Comparison of ENCODE assay signal across 15 cellular contexts in the genomic region with DNA sequence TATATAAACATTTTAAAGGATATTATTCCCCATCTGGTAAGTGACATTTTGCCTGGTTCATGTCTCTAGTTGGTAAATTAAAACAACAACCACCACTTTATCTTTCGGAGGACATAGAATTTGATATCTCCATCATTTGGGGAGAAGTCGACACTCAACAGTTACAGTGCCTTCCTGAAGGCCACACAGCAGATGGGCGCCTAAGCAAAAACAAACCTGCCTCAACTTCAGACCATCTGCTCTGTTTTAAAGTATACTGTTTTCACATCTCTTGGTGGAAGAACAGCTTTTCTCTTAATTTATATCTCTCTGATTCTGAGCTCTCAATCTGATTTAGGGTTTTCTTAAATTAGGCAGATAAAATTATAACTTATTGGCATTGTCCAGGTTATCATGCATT.
DNase-seq lines count a peak whose midpoint lies in the region; ATAC-seq and TF ChIP-seq lines count a peak whose summit lies in the region.
"Had no signal": no experiment of that assay in that cellular context is flagged by ENCODE, and none has a peak within 500 bp of the region (broad histone marks: within the 10 kb centered on the region; RNA-seq: fewer than 3 reads in every experiment).

No MANE protein-coding gene starts in this region.

- H3K36me3 ChIP-seq in left ventricle myocardium inferior (no peaks in the 10 kb centered on the region), right atrium auricular region (no peaks in the 10 kb centered on the region)
- H3K36me3 ChIP-seq: BLaER1, HAP-1 had no signal

- 89% methylated on average over 3 of the region's 3 CpGs for WGBS in right cardiac atrium

- intact Hi-C loops in left ventricle myocardium inferior (cut with micrococcal nuclease) = no loop called here
- intact Hi-C loops in right cardiac atrium (cut with DNase I) = no loop called here

- H3K4me3 ChIP-seq in left ventricle myocardium inferior (no peak overlapping the region), right atrium auricular region (no peak overlapping the region), right cardiac atrium (ENCODE audit: low read length) (no peak overlapping the region)
- H3K4me3 ChIP-seq: BLaER1, HAP-1 had no signal

- DNase-seq in left ventricle myocardium inferior (no peak), right atrium auricular region (ENCODE audit: low spot score) (no peak), NCI-H2171 (lab: John Stamatoyannopoulos, UW) (peak; percentile 83), cerebellar cortex (ENCODE audit: low spot score) (peak; percentile 52), UCSD-AML1 (lab: John Stamatoyannopoulos, UW; ENCODE audit: unreplicated experiment) (no peak), right cardiac atrium (no peak)
- no peak for DNase-seq in stimulated activated naive CD4-positive, alpha-beta T cell (lab: John Stamatoyannopoulos, UW)
- DNase-seq: 8988T; AML-193; Caco-2; CD8-positive, alpha-beta memory T cell; DND-41; GF-D8 had no signal

- ATAC-seq in right cardiac atrium = no peak

- TF ChIP-seq CTCF in left ventricle myocardium inferior (IDR thresholded peaks at IDR 0.05; ENCODE audit: borderline replicate concordance) (no peak), right atrium auricular region (IDR thresholded peaks at IDR 0.05) (no peak)

- H3K9me3 ChIP-seq in left ventricle myocardium inferior (replicated peaks) (no peaks in the 10 kb centered on the region), right atrium auricular region (no peaks in the 10 kb centered on the region), right cardiac atrium (ENCODE audit: control insufficient read depth, low read length) (no peaks in the 10 kb centered on the region)
- H3K9me3 ChIP-seq: BLaER1, Caco-2, HAP-1 had no signal

- no peaks in the 10 kb centered on the region for H3K27me3 ChIP-seq in left ventricle myocardium inferior (ENCODE audit: low read depth)
- no peaks in the 10 kb centered on the region for H3K27me3 ChIP-seq in right atrium auricular region
- no peaks in the 10 kb centered on the region for H3K27me3 ChIP-seq in right cardiac atrium (ENCODE audit: control insufficient read depth, insufficient read depth)
- H3K27me3 ChIP-seq: BLaER1 had no signal

- H3K4me1 ChIP-seq in left ventricle myocardium inferior = peaks cover 93% of the 10 kb centered on the region
- peaks cover 0 to 14% of the 10 kb centered on the region in 2 donors for H3K4me1 ChIP-seq in right atrium auricular region
- H3K4me1 ChIP-seq in right cardiac atrium (ENCODE audit: control insufficient read depth, insufficient read depth, low read length) = peaks cover 3% of the 10 kb centered on the region
- H3K4me1 ChIP-seq: BLaER1, Caco-2, HAP-1 had no signal

- H3K27ac ChIP-seq in left ventricle myocardium inferior (replicated peaks) (peak overlapping the region; percentile 21), right atrium auricular region (no peak overlapping the region), right cardiac atrium (ENCODE audit: low read length) (no peak overlapping the region)
- H3K27ac ChIP-seq: BLaER1 had no signal

Comparison
In these comparisons a context has a peak if more than half of its experiments do, and no peak if none do; other contexts are left out.
1. DNase-seq: peak in NCI-H2171 (single experiment) and cerebellar cortex (single experiment); none in left ventricle myocardium inferior (single experiment), right atrium auricular region (single experiment), stimulated activated naive CD4-positive, alpha-beta T cell (0 of 6), UCSD-AML1 (single experiment) and right cardiac atrium (0 of 3).